In the genomic region with DNA sequence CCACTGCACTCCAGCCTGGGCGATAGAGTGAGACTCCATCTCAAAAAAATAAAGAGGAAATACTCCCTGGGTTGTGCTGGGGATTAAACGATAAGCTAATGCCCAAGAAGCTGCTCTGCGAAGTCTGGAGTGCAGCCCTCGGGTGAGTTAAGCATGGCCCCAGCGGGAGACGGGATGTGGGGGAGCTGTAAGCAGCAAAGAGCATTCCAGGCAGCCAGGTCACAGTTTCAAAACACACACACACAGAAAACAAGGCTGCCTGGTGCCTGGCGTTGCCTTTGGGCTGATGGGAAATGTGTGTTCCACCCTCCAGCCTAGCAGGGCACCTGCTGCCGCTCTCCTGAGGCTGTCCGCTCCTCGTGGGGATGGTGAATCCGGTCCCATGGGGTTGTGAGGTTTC, we compare ENCODE assay signal across 18 cellular contexts. TPM values are rescaled to one million over a fixed set of nuclear protein-coding genes. Genes with fewer than 3 reads are reported as not detected.
A peak's percentile ranks its signal among the peaks of the same experiment; 100 is the strongest.
DNase-seq lines count a peak whose midpoint lies in the region; ATAC-seq, FAIRE-seq and TF ChIP-seq lines count a peak whose summit lies in the region.
"Had no signal": no experiment of that assay in that cellular context is flagged by ENCODE, and none has a peak within 500 bp of the region (broad histone marks: within the 10 kb centered on the region; RNA-seq: fewer than 3 reads in every experiment).

No MANE protein-coding gene starts in this region.

- intact Hi-C loops in Right ventricle myocardium superior (cut with DNase I) = no loop called here
- intact Hi-C loops in activated T-helper 2 cell treated with anti-CD3 and anti-CD28 coated beads, Interferon-gamma antibody, Interleukin-2, Interleukin-4, amounts not matched to agents 10 μg/mL and 5 μg/mL and 100 μg/mL, durations not matched to agents 14 hours and 24 hours and 36 hours (cut with micrococcal nuclease) = no loop called here

- no peak overlapping the region for H3K27ac Mint-ChIP-seq in activated T-helper 2 cell treated with anti-CD3 and anti-CD28 coated beads, Interferon-gamma antibody, Interleukin-2, Interleukin-4, amounts not matched to agents 10 μg/mL and 5 μg/mL and 100 μg/mL, durations not matched to agents 14 hours and 24 hours and 36 hours
- H3K27ac Mint-ChIP-seq: progenitor cell of endocrine pancreas had no signal

- H3K27ac ChIP-seq in right atrium auricular region = no peak overlapping the region
- H3K27ac ChIP-seq: A549, cardiac muscle cell had no signal

- no peak overlapping the region for H3K4me3 ChIP-seq in right atrium auricular region
- H3K4me3 ChIP-seq in astrocyte of the spinal cord (ENCODE audit: low read depth, low read length) = no peak overlapping the region
- H3K4me3 ChIP-seq: A549, cardiac muscle cell had no signal

- TF ChIP-seq CTCF in right atrium auricular region (IDR thresholded peaks at IDR 0.05) = no peak
- TF ChIP-seq CTCF in astrocyte of the spinal cord (IDR thresholded peaks at IDR 0.05; ENCODE audit: low read depth, low read length) = no peak

- DNase-seq in Right ventricle myocardium superior (peak; percentile 28), right atrium auricular region (ENCODE audit: low spot score) (no peak), astrocyte of the spinal cord (ENCODE audit: low read depth, low spot score) (peak; percentile 77), kidney glomerular epithelial cell (lab: John Stamatoyannopoulos, UW) (peak; percentile 97), GM12892 (ENCODE audit: insufficient read length) (no peak)
- DNase-seq in stimulated activated CD4-positive, alpha-beta T cell treated with anti-CD3 and anti-CD28 coated beads, Interleukin-4, amount 100 ng/mL, for 1 hour = no peak
- DNase-seq in activated T-helper 2 cell treated with anti-CD3 and anti-CD28 coated beads, Interferon-gamma antibody, Interleukin-2, Interleukin-4, amounts not matched to agents 10 μg/mL and 5 μg/mL and 100 μg/mL, durations not matched to agents 14 hours and 24 hours and 36 hours (ENCODE audit: low spot score) = no peak
- DNase-seq: activated naive CD4-positive, alpha-beta T cell treated with anti-CD3 and anti-CD28 coated beads, Interleukin-2, amount 50 U/mL, for 16 hours; Calu3; NCI-H2029; NCI-H774; stimulated activated CD4-positive, alpha-beta T cell treated with anti-CD3 and anti-CD28 coated beads, Interleukin-15, amount 100 ng/mL, for 24 hours had no signal

- in situ Hi-C loops in astrocyte of the spinal cord (cut with HindIII; ENCODE audit: low sequenced_read_pairs) = no loop called here

- no peaks in the 10 kb centered on the region for H3K9me3 Mint-ChIP-seq in activated T-helper 2 cell treated with anti-CD3 and anti-CD28 coated beads, Interferon-gamma antibody, Interleukin-2, Interleukin-4, amounts not matched to agents 10 μg/mL and 5 μg/mL and 100 μg/mL, durations not matched to agents 14 hours and 24 hours and 36 hours

- ATAC-seq in Right ventricle myocardium superior (ENCODE audit: poor library complexity) = no peak
- ATAC-seq in GM19328 (IDR thresholded peaks at IDR 0.05; ENCODE audit: unreplicated experiment) = no peak
- ATAC-seq: activated CD4-positive, CD25-positive, alpha-beta regulatory T cell treated with anti-CD3 and anti-CD28 coated beads, Interleukin-2, amount 50 U/mL, for 24 hours had no signal

- TF ChIP-seq POLR2A in GM12892 (IDR thresholded peaks at IDR 0.05; ENCODE audit: low read depth, low read length) = no peak

- no peaks in the 10 kb centered on the region for H3K4me1 Mint-ChIP-seq in activated T-helper 2 cell treated with anti-CD3 and anti-CD28 coated beads, Interferon-gamma antibody, Interleukin-2, Interleukin-4, amounts not matched to agents 10 μg/mL and 5 μg/mL and 100 μg/mL, durations not matched to agents 14 hours and 24 hours and 36 hours (ENCODE audit: low read depth)

- no peak overlapping the region for H3K4me3 Mint-ChIP-seq in activated T-helper 2 cell treated with anti-CD3 and anti-CD28 coated beads, Interferon-gamma antibody, Interleukin-2, Interleukin-4, amounts not matched to agents 10 μg/mL and 5 μg/mL and 100 μg/mL, durations not matched to agents 14 hours and 24 hours and 36 hours (ENCODE audit: low read depth)

- no peaks in the 10 kb centered on the region for H3K27me3 Mint-ChIP-seq in activated T-helper 2 cell treated with anti-CD3 and anti-CD28 coated beads, Interferon-gamma antibody, Interleukin-2, Interleukin-4, amounts not matched to agents 10 μg/mL and 5 μg/mL and 100 μg/mL, durations not matched to agents 14 hours and 24 hours and 36 hours (ENCODE audit: low read depth)
- H3K27me3 Mint-ChIP-seq: progenitor cell of endocrine pancreas had no signal

- no peaks in the 10 kb centered on the region for H3K9me3 ChIP-seq in right atrium auricular region
- H3K9me3 ChIP-seq: A549 had no signal

- FAIRE-seq in GM12892 (lab: Jason Lieb, UNC) = no peak
- FAIRE-seq: A549, GM18507 had no signal

- H3K36me3 ChIP-seq in right atrium auricular region = peaks cover 10% of the 10 kb centered on the region
- H3K36me3 ChIP-seq: cardiac muscle cell had no signal

- H3K4me1 ChIP-seq in right atrium auricular region = no peaks in the 10 kb centered on the region
- H3K4me1 ChIP-seq: A549 had no signal

- no peaks in the 10 kb centered on the region for H3K27me3 ChIP-seq in right atrium auricular region
- H3K27me3 ChIP-seq: cardiac muscle cell had no signal

- H3K36me3 Mint-ChIP-seq in activated T-helper 2 cell treated with anti-CD3 and anti-CD28 coated beads, Interferon-gamma antibody, Interleukin-2, Interleukin-4, amounts not matched to agents 10 μg/mL and 5 μg/mL and 100 μg/mL, durations not matched to agents 14 hours and 24 hours and 36 hours (ENCODE audit: low read depth) = peaks cover 20% of the 10 kb centered on the region

RNA-seq across cellular contexts. Expression of a gene that starts 24.1 kb away (rescaled TPM):
- 33.2 TPM for total RNA-seq in Right ventricle myocardium superior
- 10 to 100 TPM; 41.3 to 73.9 TPM for total RNA-seq in right atrium auricular region
- total RNA-seq in activated T-helper 2 cell treated with anti-CD3 and anti-CD28 coated beads, Interferon-gamma antibody, Interleukin-2, Interleukin-4, amounts not matched to agents 10 μg/mL and 5 μg/mL and 100 μg/mL, durations not matched to agents 14 hours and 24 hours and 36 hours = 161 and 164 TPM in 2 replicates
- 220 TPM for polyA plus RNA-seq in GM12892 (2012; ENCODE audit: missing spikeins)

Comparison
In these comparisons a context has a peak if more than half of its experiments do, and no peak if none do; other contexts are left out.
1. DNase-seq: peak in Right ventricle myocardium superior (single experiment), astrocyte of the spinal cord (single experiment) and kidney glomerular epithelial cell (single experiment); none in right atrium auricular region (single experiment), stimulated activated CD4-positive, alpha-beta T cell treated with anti-CD3 and anti-CD28 coated beads, Interleukin-4, amount 100 ng/mL, for 1 hour (single experiment), activated T-helper 2 cell treated with anti-CD3 and anti-CD28 coated beads, Interferon-gamma antibody, Interleukin-2, Interleukin-4, amounts not matched to agents 10 μg/mL and 5 μg/mL and 100 μg/mL, durations not matched to agents 14 hours and 24 hours and 36 hours (single experiment) and GM12892 (single experiment).